1 cellular context compared by ENCODE assay signal in genomic region chr2:121791801-121792221, GRCh38.
TF ChIP-seq lines count a peak whose summit lies in the region.

No MANE protein-coding gene starts in this region.

TF ChIP-seq in Ishikawa, 13 proteins besides CTCF, POLR2A, EP300 and RAD21:
- TF ChIP-seq NFIC (IDR thresholded peaks at IDR 0.05): peak; percentile 72
- TF ChIP-seq USF1 (IDR thresholded peaks at IDR 0.05): no peak
- TF ChIP-seq CEBPB (IDR thresholded peaks at IDR 0.05): no peak
- TF ChIP-seq TEAD4 (IDR thresholded peaks at IDR 0.05): peak; percentile 50
- peak; percentile 53; the same call in 1 of the 2 replicates for TF ChIP-seq TCF12 (IDR thresholded peaks at IDR 0.05; ENCODE audit: low read depth)
